ENCODE assay signal across 20 cellular contexts in the genomic region with DNA sequence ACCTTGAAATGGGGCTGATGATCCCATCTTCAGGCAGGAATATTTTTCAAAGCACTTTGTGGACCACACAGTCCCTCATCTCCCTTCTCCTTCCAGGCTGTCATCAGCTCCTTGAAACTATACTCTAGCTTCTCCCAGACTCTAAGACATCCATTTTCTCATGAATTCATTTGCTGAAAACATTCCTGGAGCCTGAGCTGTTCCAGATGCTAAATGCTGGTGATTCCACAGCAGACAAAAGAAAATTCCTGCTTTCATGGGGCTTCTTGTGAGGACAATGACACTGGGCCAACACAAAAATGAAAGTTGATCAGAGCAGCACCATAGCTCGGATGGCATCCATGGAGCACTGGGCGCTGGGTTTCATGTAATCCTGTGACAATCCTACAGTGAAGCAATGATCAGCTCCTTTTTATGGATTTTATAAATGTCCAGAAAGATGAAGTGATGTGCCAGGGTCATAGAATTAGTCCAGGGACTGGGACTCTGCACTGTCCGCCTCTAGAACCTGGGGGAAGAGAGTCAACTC. TPM values are rescaled to one million over a fixed set of nuclear protein-coding genes. Genes with fewer than 3 reads are reported as not detected.
DNase-seq lines count a peak whose midpoint lies in the region; ATAC-seq and TF ChIP-seq lines count a peak whose summit lies in the region.
"Had no signal": no experiment of that assay in that cellular context is flagged by ENCODE, and none has a peak within 500 bp of the region (broad histone marks: within the 10 kb centered on the region; RNA-seq: fewer than 3 reads in every experiment).

No MANE protein-coding gene starts in this region.

- no peaks in the 10 kb centered on the region for H3K9me3 Mint-ChIP-seq in stimulated activated naive CD8-positive, alpha-beta T cell treated with anti-CD3 and anti-CD28 coated beads, Interleukin-15, amount 100 ng/mL, for 72 hours
- H3K9me3 Mint-ChIP-seq: memory B cell had no signal

- no peaks in the 10 kb centered on the region for H3K79me2 ChIP-seq in trophoblast cell (ENCODE audit: control insufficient read depth, insufficient read depth, low read length, poor library complexity)

- no peak for TF ChIP-seq CTCF in BJ (IDR thresholded peaks at IDR 0.05; ENCODE audit: insufficient read depth, low read depth, low read length)

- peak overlapping the region; percentile 59 for H4K91ac ChIP-seq in trophoblast cell (ENCODE audit: low read depth, low read length)

- H2AFZ ChIP-seq in trophoblast cell (ENCODE audit: insufficient read depth, low read length, poor library complexity), result no peak overlapping the region

- CTCF ChIA-PET in BJ (lab: Yijun Ruan, JAX), result interaction anchor here (0.6 to 1.3 kb wide), 4 partner anchors 9 to 366 kb away, joined by 3 to 4 read pairs (median 3); no protein-coding TSS in a partner anchor

- peak overlapping the region; percentile 4 for H3K4ac ChIP-seq in trophoblast cell (ENCODE audit: low read depth, low read length)

- DNase-seq in BJ (ENCODE audit: low read depth), result peak; percentile 25
- peak; percentile 69 to 76 for DNase-seq in SJSA1 (ENCODE audit: low read depth in 1 of 2, low spot score in 2 of 2)
- DNase-seq in fibroblast of peridontal ligament (ENCODE audit: extremely low read depth), result peak; percentile 58
- peak in 1 of 2 donors; percentile 36 for DNase-seq in trophoblast cell
- no peak for DNase-seq in stimulated activated naive CD8-positive, alpha-beta T cell treated with anti-CD3 and anti-CD28 coated beads, Interleukin-15, amount 100 ng/mL, for 72 hours
- no peak for DNase-seq in NCI-H510A (lab: John Stamatoyannopoulos, UW)
- DNase-seq in DMS79 (lab: John Stamatoyannopoulos, UW), result no peak
- DNase-seq in GF-D8 (lab: John Stamatoyannopoulos, UW), result no peak
- DNase-seq: activated CD4-positive, alpha-beta T cell treated with anti-CD3 and anti-CD28 coated beads, Interleukin-2, amount 50 U/mL, for 4 hours; activated gamma-delta T cell treated with Interleukin-2 at 50 U/mL for 16 hours; anterior cingulate cortex; COR-L47; naive thymus-derived CD8-positive, alpha-beta T cell; NCI-H774; PC-3; stimulated activated CD4-positive, alpha-beta T cell treated with anti-CD3 and anti-CD28 coated beads, Interleukin-4, amount 100 ng/mL, for 4 hours had no signal

- H2BK120ac ChIP-seq in trophoblast cell (ENCODE audit: insufficient read depth, low read length, poor library complexity), result peak overlapping the region; percentile 74

- H3K9me3 ChIP-seq in SJSA1 (replicated peaks) (no peaks in the 10 kb centered on the region), trophoblast cell (ENCODE audit: insufficient read depth, low read depth, low read length) (peaks cover 4% of the 10 kb centered on the region)

- peak overlapping the region; percentile 39 for H3K18ac ChIP-seq in trophoblast cell (ENCODE audit: low read length)

- WGBS in trophoblast cell (ENCODE audit: extremely low coverage, insufficient coverage, insufficient read length), result no CpG with 5 or more reads among the region's 3 CpGs

- peak overlapping the region; percentile 51 for H3K14ac ChIP-seq in trophoblast cell (ENCODE audit: low read length)

- H3K4me1 Mint-ChIP-seq in stimulated activated naive CD8-positive, alpha-beta T cell treated with anti-CD3 and anti-CD28 coated beads, Interleukin-15, amount 100 ng/mL, for 72 hours, result no peaks in the 10 kb centered on the region
- H3K4me1 Mint-ChIP-seq: memory B cell; naive thymus-derived CD8-positive, alpha-beta T cell had no signal

- ATAC-seq in stimulated activated naive CD8-positive, alpha-beta T cell treated with anti-CD3 and anti-CD28 coated beads, Interleukin-15, amount 100 ng/mL, for 72 hours, result no peak
- ATAC-seq: naive thymus-derived CD8-positive, alpha-beta T cell; PC-3 had no signal

- H3K4me1 ChIP-seq in SJSA1 (replicated peaks) (peaks cover 18% of the 10 kb centered on the region), trophoblast cell (ENCODE audit: control insufficient read depth in 1 of 2, insufficient read depth in 2 of 2, low read length in 2 of 2) (peaks cover 19 to 21% of the 10 kb centered on the region in 2 experiments)

- peak overlapping the region; percentile 59 for H2BK5ac ChIP-seq in trophoblast cell (ENCODE audit: low read depth, low read length, poor library complexity)

- H4K8ac ChIP-seq in trophoblast cell (ENCODE audit: low read depth, low read length), result peak overlapping the region; percentile 13

- no peak overlapping the region for H2AK5ac ChIP-seq in trophoblast cell (ENCODE audit: low read length)

- H3K23ac ChIP-seq in trophoblast cell (ENCODE audit: low read length), result no peak overlapping the region

- no peaks in the 10 kb centered on the region for H3K36me3 ChIP-seq in BJ (ENCODE audit: control insufficient read depth, insufficient read depth, low read length)
- no peaks in the 10 kb centered on the region for H3K36me3 ChIP-seq in SJSA1
- no peaks in the 10 kb centered on the region for H3K36me3 ChIP-seq in trophoblast cell (ENCODE audit: control insufficient read depth in 1 of 2, insufficient read depth in 2 of 2, low read length in 2 of 2)

- H3K4me2 ChIP-seq in trophoblast cell (ENCODE audit: low read length), result no peak overlapping the region

- peaks cover 12% of the 10 kb centered on the region for H3K79me1 ChIP-seq in trophoblast cell (ENCODE audit: low read length)

- H3K27me3 Mint-ChIP-seq in stimulated activated naive CD8-positive, alpha-beta T cell treated with anti-CD3 and anti-CD28 coated beads, Interleukin-15, amount 100 ng/mL, for 72 hours, result no peaks in the 10 kb centered on the region

- peak overlapping the region; percentile 90 for H3K27ac ChIP-seq in SJSA1
- peak overlapping the region; percentile 15 for H3K27ac ChIP-seq in trophoblast cell (ENCODE audit: low read depth, low read length)
- H3K27ac ChIP-seq: HL-60 had no signal

- H3K4me3 ChIP-seq in BJ (ENCODE audit: low read depth, low read length) (no peak overlapping the region), SJSA1 (no peak overlapping the region), trophoblast cell (ENCODE audit: low read depth, low read length) (no peak overlapping the region)
- H3K4me3 ChIP-seq: skin epidermis had no signal

- no peak overlapping the region for H4K12ac ChIP-seq in trophoblast cell (ENCODE audit: low read depth, low read length)

- no peaks in the 10 kb centered on the region for H3K27me3 ChIP-seq in BJ (ENCODE audit: control insufficient read depth, insufficient read depth, low read length)
- no peaks in the 10 kb centered on the region; the same call in 1 of the 2 replicates for H3K27me3 ChIP-seq in SJSA1 (replicated peaks)
- H3K27me3 ChIP-seq in trophoblast cell (ENCODE audit: insufficient read depth, low read length), result no peaks in the 10 kb centered on the region

- H3K27ac Mint-ChIP-seq in stimulated activated naive CD8-positive, alpha-beta T cell treated with anti-CD3 and anti-CD28 coated beads, Interleukin-15, amount 100 ng/mL, for 72 hours, result no peak overlapping the region
- H3K27ac Mint-ChIP-seq: memory B cell; naive thymus-derived CD8-positive, alpha-beta T cell; progenitor cell of endocrine pancreas had no signal

- POLR2A ChIA-PET in BJ (lab: Charles Lee), result no interaction called here

- peak overlapping the region; percentile 15 for H2BK12ac ChIP-seq in trophoblast cell (ENCODE audit: low read length)

- no peak overlapping the region for H3K4me3 Mint-ChIP-seq in stimulated activated naive CD8-positive, alpha-beta T cell treated with anti-CD3 and anti-CD28 coated beads, Interleukin-15, amount 100 ng/mL, for 72 hours
- H3K4me3 Mint-ChIP-seq: memory B cell; naive thymus-derived CD8-positive, alpha-beta T cell had no signal

- H3K9ac ChIP-seq in trophoblast cell (ENCODE audit: low read length), result no peak overlapping the region

RNA-seq across cellular contexts. Expression of a gene that starts 47.4 kb away (rescaled TPM):
- polyA plus RNA-seq in BJ (2011; rRNA removed), result 39.7 and 45.5 TPM in 2 replicates
- polyA minus RNA-seq in BJ (2011; rRNA and poly(A)+ RNA removed), result 12.3 and 19.6 TPM in 2 replicates
- 26.2 and 32.7 TPM in 2 replicates for total RNA-seq in SJSA1 (2014; rRNA removed; shearing (Covaris generic))
- polyA plus RNA-seq in trophoblast cell (2013), result 26.9 and 28.5 TPM in 2 replicates

Comparison
In these comparisons a context has a peak if more than half of its experiments do, and no peak if none do; other contexts are left out.
1. DNase-seq: peak in BJ (single experiment), SJSA1 (2 of 2) and fibroblast of peridontal ligament (single experiment); none in stimulated activated naive CD8-positive, alpha-beta T cell treated with anti-CD3 and anti-CD28 coated beads, Interleukin-15, amount 100 ng/mL, for 72 hours (0 of 2), NCI-H510A (single experiment), DMS79 (single experiment) and GF-D8 (single experiment).